8 cellular contexts compared by ENCODE assay signal in genomic region chr3:81910244-81910852, GRCh38.
A peak's percentile ranks its signal among the peaks of the same experiment; 100 is the strongest.
DNase-seq lines count a peak whose midpoint lies in the region; ATAC-seq and TF ChIP-seq lines count a peak whose summit lies in the region.

No MANE protein-coding gene starts in this region.

- ATAC-seq in aorta (ENCODE audit: low FRiP score), result no peak

- no peak overlapping the region for H3K4me3 ChIP-seq in aorta (ENCODE audit: low read length in 2 of 2)

- no peaks in the 10 kb centered on the region for H3K36me3 Mint-ChIP-seq in glutamatergic neuron (ENCODE audit: unreplicated experiment)

- peak; percentile 3 for DNase-seq in NCI-H510A treated with DMSO at 0.1 percent for 48 hours (lab: John Stamatoyannopoulos, UW)
- no peak for DNase-seq in NCI-H510A (lab: John Stamatoyannopoulos, UW)
- DNase-seq in GM20000 (ENCODE audit: low spot score), result peak; percentile 22
- peak; percentile 3 for DNase-seq in UCSD-AML1 (lab: John Stamatoyannopoulos, UW; ENCODE audit: unreplicated experiment)
- no peak for DNase-seq in glutamatergic neuron
- DNase-seq in stimulated activated CD8-positive, alpha-beta memory T cell treated with anti-CD3 and anti-CD28 coated beads, Interleukin-4, amount 100 ng/mL, for 48 hours, result peak; percentile 25
- no peak for DNase-seq in aorta

- peak; percentile 52 for TF ChIP-seq RAD21 in Ishikawa (IDR thresholded peaks at IDR 0.05; ENCODE audit: low read depth)

- no peaks in the 10 kb centered on the region for H3K4me1 Mint-ChIP-seq in glutamatergic neuron (ENCODE audit: low read depth, unreplicated experiment)

- no peaks in the 10 kb centered on the region for H3K36me3 ChIP-seq in aorta (ENCODE audit: control insufficient read depth in 1 of 2, insufficient read depth in 2 of 2, low read length in 1 of 2)

- intact Hi-C loops in aorta (cut with DNase I), result no loop called here

- no peaks in the 10 kb centered on the region for H3K4me1 ChIP-seq in aorta (ENCODE audit: control insufficient read depth in 1 of 2, insufficient read depth in 2 of 2, low read length in 2 of 2)

- H3K27ac ChIP-seq in aorta (ENCODE audit: low read depth in 1 of 2, low read length in 2 of 2), result no peak overlapping the region

- no peak for TF ChIP-seq EP300 in Ishikawa (IDR thresholded peaks at IDR 0.05; ENCODE audit: borderline replicate concordance)

- H3K4me3 Mint-ChIP-seq in glutamatergic neuron (ENCODE audit: unreplicated experiment), result no peak overlapping the region

- no peaks in the 10 kb centered on the region for H3K27me3 ChIP-seq in aorta (ENCODE audit: control insufficient read depth in 1 of 2, insufficient read depth in 2 of 2, low read length in 1 of 2)

- H3K9me3 ChIP-seq in aorta (ENCODE audit: control insufficient read depth, low read length), result no peaks in the 10 kb centered on the region

- 24 to 31% methylated on average over 5 of the region's 5 CpGs for WGBS in aorta, 2 donors

- no peak overlapping the region for H3K27ac Mint-ChIP-seq in glutamatergic neuron (ENCODE audit: unreplicated experiment)

- peak; percentile 22 for TF ChIP-seq CTCF in GM20000 (IDR thresholded peaks at IDR 0.05; ENCODE audit: extremely low read depth, missing control alignments)
- peak; percentile 88 for TF ChIP-seq CTCF in glutamatergic neuron (IDR thresholded peaks at IDR 0.05; ENCODE audit: partially characterized antibody, unreplicated experiment)

- no peaks in the 10 kb centered on the region for H3K9me3 Mint-ChIP-seq in glutamatergic neuron (ENCODE audit: unreplicated experiment)

- H3K27me3 Mint-ChIP-seq in glutamatergic neuron (ENCODE audit: unreplicated experiment), result no peaks in the 10 kb centered on the region

TF ChIP-seq in Ishikawa, 13 proteins besides CTCF, POLR2A, EP300 and RAD21:
- TF ChIP-seq EGR1 (IDR thresholded peaks at IDR 0.05), result no peak
- no peak for TF ChIP-seq FOXM1 (IDR thresholded peaks at IDR 0.05; ENCODE audit: borderline replicate concordance, low read depth)
- TF ChIP-seq REST (IDR thresholded peaks at IDR 0.05; ENCODE audit: low read depth), result no peak
- TF ChIP-seq YY1 (IDR thresholded peaks at IDR 0.05; ENCODE audit: low read depth), result no peak
- TF ChIP-seq TEAD4 (IDR thresholded peaks at IDR 0.05), result no peak
- no peak for TF ChIP-seq MAX (IDR thresholded peaks at IDR 0.05)
- TF ChIP-seq TCF12 (IDR thresholded peaks at IDR 0.05; ENCODE audit: low read depth), result no peak
- no peak for TF ChIP-seq TAF1 (IDR thresholded peaks at IDR 0.05; ENCODE audit: low read depth)
- no peak for TF ChIP-seq CEBPB (IDR thresholded peaks at IDR 0.05)
- TF ChIP-seq USF1 (IDR thresholded peaks at IDR 0.05), result no peak
- no peak for TF ChIP-seq NFIC (IDR thresholded peaks at IDR 0.05)
- no peak for TF ChIP-seq CREB1 (IDR thresholded peaks at IDR 0.05; ENCODE audit: low read depth)
- TF ChIP-seq ZBTB7A (IDR thresholded peaks at IDR 0.05; ENCODE audit: low read depth), result no peak

Comparison
In these comparisons a context has a peak if more than half of its experiments do, and no peak if none do; other contexts are left out.
1. DNase-seq: peak in NCI-H510A treated with DMSO at 0.1 percent for 48 hours (single experiment), GM20000 (single experiment), UCSD-AML1 (single experiment) and stimulated activated CD8-positive, alpha-beta memory T cell treated with anti-CD3 and anti-CD28 coated beads, Interleukin-4, amount 100 ng/mL, for 48 hours (single experiment); none in NCI-H510A (single experiment), glutamatergic neuron (single experiment) and aorta (0 of 2).